9 cellular contexts compared by ENCODE assay signal in genomic region chr16:11328172-11329079, GRCh38. TPM values are rescaled to one million over a fixed set of nuclear protein-coding genes. Genes with fewer than 3 reads are reported as not detected.
A peak's percentile ranks its signal among the peaks of the same experiment; 100 is the strongest.
DNase-seq lines count a peak whose midpoint lies in the region; ATAC-seq and TF ChIP-seq lines count a peak whose summit lies in the region.
"Had no signal": no experiment of that assay in that cellular context is flagged by ENCODE, and none has a peak within 500 bp of the region (broad histone marks: within the 10 kb centered on the region; RNA-seq: fewer than 3 reads in every experiment).

No MANE protein-coding gene starts in this region.

- H3K4me2 ChIP-seq in MM.1S (ENCODE audit: low read depth, low read length), result peak overlapping the region; percentile 83

- H3K36me3 Mint-ChIP-seq in activated CD4-positive, alpha-beta memory T cell treated with anti-CD3 and anti-CD28 coated beads for 36 hours, result no peaks in the 10 kb centered on the region
- no peaks in the 10 kb centered on the region for H3K36me3 Mint-ChIP-seq in nephron progenitor cell (ENCODE audit: low read depth)

- peak overlapping the region; percentile 53 for H3K27ac Mint-ChIP-seq in activated CD4-positive, alpha-beta memory T cell treated with anti-CD3 and anti-CD28 coated beads for 36 hours
- H3K27ac Mint-ChIP-seq in nephron progenitor cell, result peak overlapping the region; percentile 96

- H3F3A ChIP-seq in MM.1S (ENCODE audit: insufficient read depth, low read length), result peaks cover 19% of the 10 kb centered on the region

- peak overlapping the region; percentile 39; the same call in 1 of the 2 replicates for H2AFZ ChIP-seq in MM.1S (ENCODE audit: low read length)

- no peaks in the 10 kb centered on the region for H3K27me3 Mint-ChIP-seq in activated CD4-positive, alpha-beta memory T cell treated with anti-CD3 and anti-CD28 coated beads for 36 hours
- H3K27me3 Mint-ChIP-seq in nephron progenitor cell (ENCODE audit: low read depth, poor library complexity), result peaks cover 18% of the 10 kb centered on the region

- CTCF ChIA-PET in HEK293 (lab: Yijun Ruan, JAX), result no interaction called here
- CTCF ChIA-PET in activated CD4-positive, alpha-beta memory T cell treated with anti-CD3 and anti-CD28 coated beads for 36 hours (lab: Charles Lee), result interaction anchor here (0.8 to 1.6 kb wide), 2 partner anchors 26 to 72 kb away, joined by 3 to 8 read pairs; partner anchors contain the start of gene SOCS1

- H3K9me3 Mint-ChIP-seq in activated CD4-positive, alpha-beta memory T cell treated with anti-CD3 and anti-CD28 coated beads for 36 hours, result no peaks in the 10 kb centered on the region
- H3K9me3 Mint-ChIP-seq in nephron progenitor cell, result peaks cover 6% of the 10 kb centered on the region

- H3K4me1 Mint-ChIP-seq in activated CD4-positive, alpha-beta memory T cell treated with anti-CD3 and anti-CD28 coated beads for 36 hours (ENCODE audit: low read depth), result peaks cover 52% of the 10 kb centered on the region
- H3K4me1 Mint-ChIP-seq in nephron progenitor cell, result peaks cover 67% of the 10 kb centered on the region

- H4K20me1 ChIP-seq in MM.1S (ENCODE audit: insufficient read depth, low read length), result no peaks in the 10 kb centered on the region

- H3K4me1 ChIP-seq in HEK293 (ENCODE audit: control insufficient read depth, insufficient read depth, low read length), result no peaks in the 10 kb centered on the region
- peaks cover 26% of the 10 kb centered on the region for H3K4me1 ChIP-seq in MM.1S (ENCODE audit: low read length)
- peaks cover 18% of the 10 kb centered on the region for H3K4me1 ChIP-seq in vagina

- no peaks in the 10 kb centered on the region for H3K79me2 ChIP-seq in MM.1S (ENCODE audit: low read length)

- H3K9me2 ChIP-seq in MM.1S (replicated peaks; ENCODE audit: insufficient read depth, low read length), result no peaks in the 10 kb centered on the region

- H3K36me3 ChIP-seq in HEK293 (ENCODE audit: control insufficient read depth in 2 of 2, insufficient read depth in 1 of 2, low read length in 2 of 2) (no peaks in the 10 kb centered on the region), MM.1S (replicated peaks; ENCODE audit: insufficient read depth, low read length) (no peaks in the 10 kb centered on the region), vagina (no peaks in the 10 kb centered on the region)

- H3K4me3 Mint-ChIP-seq in activated CD4-positive, alpha-beta memory T cell treated with anti-CD3 and anti-CD28 coated beads for 36 hours, result peak overlapping the region; percentile 36
- H3K4me3 Mint-ChIP-seq in nephron progenitor cell, result peak overlapping the region; percentile 70

- peak; percentile 93 for DNase-seq in MM.1S
- peak; percentile 74 for DNase-seq in activated CD4-positive, alpha-beta memory T cell treated with anti-CD3 and anti-CD28 coated beads for 36 hours
- no peak for DNase-seq in nephron progenitor cell
- DNase-seq in vagina (ENCODE audit: extremely low spot score in 2 of 2), result peak in 1 of 2 donors; percentile 95
- no peak for DNase-seq in COLO668 (lab: John Stamatoyannopoulos, UW; ENCODE audit: unreplicated experiment)

- TF ChIP-seq CTCF in HEK293 (tag by site-specific recombination; IDR thresholded peaks at IDR 0.05), result no peak
- TF ChIP-seq CTCF in MM.1S (IDR thresholded peaks at IDR 0.05; ENCODE audit: low read length), result peak; percentile 26
- TF ChIP-seq CTCF in nephron progenitor cell (IDR thresholded peaks at IDR 0.05), result no peak
- TF ChIP-seq CTCF in vagina (IDR thresholded peaks at IDR 0.05), result no peak

- intact Hi-C loops in activated CD4-positive, alpha-beta memory T cell treated with anti-CD3 and anti-CD28 coated beads for 36 hours (cut with micrococcal nuclease), result loop anchor here (1.0 to 2.0 kb wide), 2 partner anchors 17 to 26 kb away; no protein-coding TSS in a partner anchor
- intact Hi-C loops in vagina (cut with DNase I), result no loop called here

- no peaks in the 10 kb centered on the region for H3K9me3 ChIP-seq in HEK293 (ENCODE audit: control insufficient read depth, insufficient read depth, low read depth, low read length)
- no peaks in the 10 kb centered on the region for H3K9me3 ChIP-seq in MM.1S (replicated peaks; ENCODE audit: insufficient read depth, low read length)
- no peaks in the 10 kb centered on the region for H3K9me3 ChIP-seq in vagina

- no peak overlapping the region for H3K4me3 ChIP-seq in HEK293 (ENCODE audit: low read depth, low read length)
- H3K4me3 ChIP-seq in MM.1S (ENCODE audit: low read length), result peak overlapping the region; percentile 38
- no peak overlapping the region for H3K4me3 ChIP-seq in vagina

- H3K27me3 ChIP-seq in MM.1S (replicated peaks; ENCODE audit: insufficient read depth, low read length), result no peaks in the 10 kb centered on the region
- no peaks in the 10 kb centered on the region for H3K27me3 ChIP-seq in vagina

- TF ChIP-seq POLR2A in vagina (IDR thresholded peaks at IDR 0.05), result no peak

- peak overlapping the region; percentile 56 for H3K9ac ChIP-seq in MM.1S (ENCODE audit: low read length)

- H3K27ac ChIP-seq in HEK293 (ENCODE audit: extremely low read depth, low read depth, low read length) (no peak overlapping the region), MM.1S (ENCODE audit: low read length) (peak overlapping the region; percentile 77; the same call in 1 of the 2 replicates), vagina (peak overlapping the region; percentile 62)

- POLR2A ChIA-PET in HEK293 (lab: Yijun Ruan, JAX), result interaction anchor here (0.9 to 2.8 kb wide), 2 partner anchors 18 to 73 kb away, joined by 8 to 16 read pairs; partner anchors contain the start of gene SOCS1
- POLR2A ChIA-PET in activated CD4-positive, alpha-beta memory T cell treated with anti-CD3 and anti-CD28 coated beads for 36 hours (lab: Charles Lee), result no interaction called here

- ATAC-seq in GM18498 (IDR thresholded peaks at IDR 0.05; ENCODE audit: unreplicated experiment) (peak; percentile 68), esophagus mucosa (peak; percentile 79)

TF ChIP-seq in HEK293, 187 proteins besides CTCF, POLR2A, EP300 and RAD21:
- TF ChIP-seq ZIC2 (tag by site-specific recombination; IDR thresholded peaks at IDR 0.05), result peak; percentile 29; the same call in 1 of the 2 replicates
- TF ChIP-seq, protein P1, sequence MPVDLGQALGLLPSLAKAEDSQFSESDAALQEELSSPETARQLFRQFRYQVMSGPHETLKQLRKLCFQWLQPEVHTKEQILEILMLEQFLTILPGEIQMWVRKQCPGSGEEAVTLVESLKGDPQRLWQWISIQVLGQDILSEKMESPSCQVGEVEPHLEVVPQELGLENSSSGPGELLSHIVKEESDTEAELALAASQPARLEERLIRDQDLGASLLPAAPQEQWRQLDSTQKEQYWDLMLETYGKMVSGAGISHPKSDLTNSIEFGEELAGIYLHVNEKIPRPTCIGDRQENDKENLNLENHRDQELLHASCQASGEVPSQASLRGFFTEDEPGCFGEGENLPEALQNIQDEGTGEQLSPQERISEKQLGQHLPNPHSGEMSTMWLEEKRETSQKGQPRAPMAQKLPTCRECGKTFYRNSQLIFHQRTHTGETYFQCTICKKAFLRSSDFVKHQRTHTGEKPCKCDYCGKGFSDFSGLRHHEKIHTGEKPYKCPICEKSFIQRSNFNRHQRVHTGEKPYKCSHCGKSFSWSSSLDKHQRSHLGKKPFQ (tag by site-specific recombination; IDR thresholded peaks at IDR 0.05), result no peak
- peak; percentile 41; the same call in 1 of the 2 replicates for TF ChIP-seq SCRT2 (tag by site-specific recombination; IDR thresholded peaks at IDR 0.05)

RNA-seq across cellular contexts. Expression of gene RMI2, which starts 16.8 kb away (rescaled TPM):
- total RNA-seq in activated CD4-positive, alpha-beta memory T cell treated with anti-CD3 and anti-CD28 coated beads for 36 hours, result 10 to 100 TPM; 68.9 to 69.9 TPM
- total RNA-seq in esophagus mucosa, result 11.0 TPM
- 0.74 TPM for total RNA-seq in vagina

RNA-seq across cellular contexts. Expression of gene PRM1, which starts 47.3 kb away (rescaled TPM):
- not detected for total RNA-seq in activated CD4-positive, alpha-beta memory T cell treated with anti-CD3 and anti-CD28 coated beads for 36 hours
- total RNA-seq in esophagus mucosa (not detected), vagina (not detected)
- total RNA-seq: skeletal muscle tissue had no signal

RNA-seq across cellular contexts. Expression of gene PRM2, which starts 52.1 kb away (rescaled TPM):
- total RNA-seq in activated CD4-positive, alpha-beta memory T cell treated with anti-CD3 and anti-CD28 coated beads for 36 hours, result not detected
- not detected for total RNA-seq in esophagus mucosa
- not detected for total RNA-seq in vagina
- total RNA-seq: skeletal muscle tissue had no signal

RNA-seq across cellular contexts. Expression of gene PRM3, which starts 55.0 kb away (rescaled TPM):
- total RNA-seq in activated CD4-positive, alpha-beta memory T cell treated with anti-CD3 and anti-CD28 coated beads for 36 hours, result not detected
- total RNA-seq in esophagus mucosa, result not detected
- not detected for total RNA-seq in vagina
- total RNA-seq: skeletal muscle tissue had no signal

RNA-seq across cellular contexts. Expression of gene TNP2, which starts 59.3 kb away (rescaled TPM):
- not detected for total RNA-seq in activated CD4-positive, alpha-beta memory T cell treated with anti-CD3 and anti-CD28 coated beads for 36 hours
- total RNA-seq in esophagus mucosa (not detected), vagina (not detected)
- total RNA-seq: skeletal muscle tissue had no signal

Comparison
In these comparisons a context has a peak if more than half of its experiments do, and no peak if none do; other contexts are left out.
1. DNase-seq: peak in MM.1S (single experiment) and activated CD4-positive, alpha-beta memory T cell treated with anti-CD3 and anti-CD28 coated beads for 36 hours (single experiment); none in nephron progenitor cell (single experiment) and COLO668 (single experiment).